24 cellular contexts compared by ENCODE assay signal in genomic region chr5:128506643-128507042, GRCh38. TPM values are rescaled to one million over a fixed set of nuclear protein-coding genes. Genes with fewer than 3 reads are reported as not detected.
A peak's percentile ranks its signal among the peaks of the same experiment; 100 is the strongest.
DNase-seq lines count a peak whose midpoint lies in the region; ATAC-seq, FAIRE-seq and TF ChIP-seq lines count a peak whose summit lies in the region.
"Had no signal": no experiment of that assay in that cellular context is flagged by ENCODE, and none has a peak within 500 bp of the region (broad histone marks: within the 10 kb centered on the region; RNA-seq: fewer than 3 reads in every experiment).

No MANE protein-coding gene starts in this region.

- ATAC-seq in A549 (no peak), K562 (no peak), HG02610 (IDR thresholded peaks at IDR 0.05; ENCODE audit: unreplicated experiment) (no peak)
- ATAC-seq: GM12878 had no signal

- H3K27ac ChIP-seq in cardiac muscle cell, result peak overlapping the region; percentile 89
- no peak overlapping the region for H3K27ac ChIP-seq in A549
- no peak overlapping the region for H3K27ac ChIP-seq in K562 (ENCODE audit: extremely low read depth, low read depth, low read length)
- H3K27ac ChIP-seq: 22Rv1, BLaER1 had no signal

- TF ChIP-seq RAD21 in A549 (conservative IDR thresholded peaks at IDR 0.05 in 1 of 2, IDR thresholded peaks at IDR 0.05 in 1 of 2) (no peak), K562 (CRISPR knock-in tag; conservative IDR thresholded peaks at IDR 0.05 in 1 of 2, IDR thresholded peaks at IDR 0.05 in 1 of 2) (no peak)

- TF ChIP-seq EP300 in A549 (IDR thresholded peaks at IDR 0.05) (no peak), K562 (IDR thresholded peaks at IDR 0.05; ENCODE audit: low read length) (no peak)

- CTCF ChIA-PET in A549 (lab: Yijun Ruan, JAX), result no interaction called here
- CTCF ChIA-PET in K562 (lab: Yijun Ruan, JAX; ENCODE audit: low intra/inter-chr PET ratio), result no interaction called here

- H3K9ac ChIP-seq in K562 (ENCODE audit: insufficient read depth in 1 of 2, low read depth in 2 of 2, low read length in 2 of 2), result no peak overlapping the region
- H3K9ac ChIP-seq: BLaER1 had no signal

- peaks cover 28% of the 10 kb centered on the region for H3K4me1 ChIP-seq in cardiac muscle cell (ENCODE audit: low read depth)
- no peaks in the 10 kb centered on the region for H3K4me1 ChIP-seq in A549
- H3K4me1 ChIP-seq in K562 (replicated peaks in 1 of 2; ENCODE audit: control insufficient read depth in 2 of 2, insufficient read depth in 2 of 2, low read length in 2 of 2), result no peaks in the 10 kb centered on the region
- H3K4me1 ChIP-seq: BE2C, BLaER1 had no signal

- TF ChIP-seq CTCF in cardiac muscle cell (IDR thresholded peaks at IDR 0.05; ENCODE audit: low read depth, low read length) (no peak), A549 (IDR thresholded peaks at IDR 0.05) (no peak), K562 (IDR thresholded peaks at IDR 0.05 in 2 of 3, conservative IDR thresholded peaks at IDR 0.05 in 1 of 3; ENCODE audit: insufficient read depth in 2 of 3, low read depth in 1 of 3, low read length in 3 of 3) (no peak)

- H3K36me3 ChIP-seq in cardiac muscle cell (peaks cover 73% of the 10 kb centered on the region), K562 (ENCODE audit: control insufficient read depth, insufficient read depth, low read length) (no peaks in the 10 kb centered on the region)
- H3K36me3 ChIP-seq: BE2C, BLaER1 had no signal

- no peaks in the 10 kb centered on the region for H4K20me1 ChIP-seq in K562 (replicated peaks; ENCODE audit: control insufficient read depth, insufficient read depth, low read length)
- H4K20me1 ChIP-seq: BLaER1 had no signal

- intact Hi-C loops in cardiac septum (cut with DNase I) (no loop called here), K562 (cut with micrococcal nuclease) (no loop called here)

- H3K4me2 ChIP-seq in A549 (no peak overlapping the region), K562 (ENCODE audit: insufficient read depth, low read length) (no peak overlapping the region)
- H3K4me2 ChIP-seq: BLaER1 had no signal

- POLR2A ChIA-PET in A549 (lab: Yijun Ruan, JAX) (no interaction called here), K562 (lab: Yijun Ruan, JAX) (no interaction called here)

- no TSS peak for BruUV-seq in K562 (replicated peaks; lab: Mats Ljungman, UMichigan)

- no peak for FAIRE-seq in A549 (lab: Jason Lieb, UNC)
- no peak for FAIRE-seq in K562 (lab: Jason Lieb, UNC)
- FAIRE-seq: GM12878, GM12892, GM18507 had no signal

- 54% methylated on average over 2 of the region's 2 CpGs for WGBS in A549 (ENCODE audit: missing lambda C conversion rate)
- WGBS in K562 (ENCODE audit: insufficient coverage, low coverage, missing lambda C conversion rate), result 8% methylated on average over 2 of the region's 2 CpGs

- no peaks in the 10 kb centered on the region for H3K79me2 ChIP-seq in K562 (ENCODE audit: control insufficient read depth, insufficient read depth, low read length)

- H3K4me3 ChIP-seq in cardiac muscle cell, result no peak overlapping the region
- no peak overlapping the region for H3K4me3 ChIP-seq in A549
- H3K4me3 ChIP-seq in K562, result no peak overlapping the region
- H3K4me3 ChIP-seq: BLaER1, GM12878 had no signal

- H2AFZ ChIP-seq in K562 (ENCODE audit: low read depth, low read length), result no peak overlapping the region

- H3K9me3 ChIP-seq in cardiac muscle cell (ENCODE audit: low read depth), result no peaks in the 10 kb centered on the region
- H3K9me3 ChIP-seq in A549, result peaks cover 15% of the 10 kb centered on the region; the same call in 2 of the 3 replicates
- H3K9me3 ChIP-seq in K562 (replicated peaks; ENCODE audit: control insufficient read depth, insufficient read depth, low read depth, low read length), result no peaks in the 10 kb centered on the region
- H3K9me3 ChIP-seq: BE2C had no signal

- no peaks in the 10 kb centered on the region for H3K9me1 ChIP-seq in K562 (ENCODE audit: control insufficient read depth, insufficient read depth, low read length)

- in situ Hi-C loops in K562 (cut with MboI), result no loop called here

- DNase-seq in cardiac muscle cell (ENCODE audit: low read depth in 1 of 2, low spot score in 1 of 2) (no peak), cardiac septum (ENCODE audit: low spot score) (no peak), A549 (ENCODE audit: low read depth in 1 of 2, low spot score in 1 of 2) (no peak), K562 (ENCODE audit: extremely low read depth in 1 of 4, low spot score in 3 of 4) (no peak)
- DNase-seq: ACHN; BE2C; C1 segment of cervical spinal cord; CD4-positive, alpha-beta memory T cell; CD4-positive, CD25-positive, alpha-beta regulatory T cell; CD8-positive, alpha-beta memory T cell; COR-L47; DMS 273 treated with DMSO at 0.1 percent for 48 hours; DMS153; DMS53; DMS79; DND-41; EL; GDM1 had no signal

- TF ChIP-seq POLR2A in A549 (IDR thresholded peaks at IDR 0.05; ENCODE audit: low read length) (no peak), K562 (conservative IDR thresholded peaks at IDR 0.05) (no peak)

- H3K27me3 ChIP-seq in cardiac muscle cell (no peaks in the 10 kb centered on the region), K562 (ENCODE audit: control insufficient read depth in 2 of 2, insufficient read depth in 2 of 2, low read length in 2 of 2) (no peaks in the 10 kb centered on the region)
- H3K27me3 ChIP-seq: BE2C, BLaER1 had no signal

TF ChIP-seq in A549, 52 proteins besides CTCF, POLR2A, EP300 and RAD21:
- TF ChIP-seq BHLHE40 (IDR thresholded peaks at IDR 0.05; ENCODE audit: low read depth, low read length) (no peak), CBX2 (IDR thresholded peaks at IDR 0.05; ENCODE audit: borderline replicate concordance, low read depth) (no peak), MAFK (IDR thresholded peaks at IDR 0.05; ENCODE audit: partially characterized antibody) (peak; percentile 77), E2F6 (IDR thresholded peaks at IDR 0.05; ENCODE audit: borderline replicate concordance, low read depth) (no peak), NFE2L2 (conservative IDR thresholded peaks at IDR 0.05; ENCODE audit: low read length) (no peak), FOSB (CRISPR knock-in tag; IDR thresholded peaks at IDR 0.05) (no peak), ESRRA (IDR thresholded peaks at IDR 0.05; ENCODE audit: borderline replicate concordance, low read length) (no peak), HOXB13 (CRISPR knock-in tag; IDR thresholded peaks at IDR 0.05; ENCODE audit: low read depth) (no peak)

TF ChIP-seq in K562, 482 proteins besides CTCF, POLR2A, EP300 and RAD21:
- TF ChIP-seq MAFK (IDR thresholded peaks at IDR 0.05; ENCODE audit: low read length) (0 out of 2 replicates have a peak, but pooled peaks have one; percentile 8), USF2 (CRISPR knock-in tag; IDR thresholded peaks at IDR 0.05) (no peak), MAFF (IDR thresholded peaks at IDR 0.05; ENCODE audit: low read length) (peak; percentile 33; the same call in 1 of the 2 replicates), MAFG (tag; conservative IDR thresholded peaks at IDR 0.05) (peak; percentile 31; the same call in 1 of the 2 replicates), ZNF316 (IDR thresholded peaks at IDR 0.05) (peak; percentile 62; the same call in 1 of the 2 replicates)
TF ChIP-seq in K562: peak in this region for 4.

RNA-seq across cellular contexts. Expression of gene FBN2, which starts 31.4 kb away (rescaled TPM):
- total RNA-seq in cardiac muscle cell, result 1,580 and 2,094 TPM in 2 replicates
- 725 and 1,356 TPM in 2 replicates for polyA plus RNA-seq in cardiac muscle cell
- total RNA-seq in cardiac septum, result 7.1 TPM
- 22.2 and 28.3 TPM in 2 replicates for polyA plus RNA-seq in A549 (2011; rRNA removed)
- polyA plus RNA-seq in A549 (2012; cell fraction: cytosol; rRNA removed), result 7.4 and 8.9 TPM in 2 replicates
- polyA plus RNA-seq in A549 (2012; cell fraction: nucleus; rRNA removed), result 27.5 and 38.7 TPM in 2 replicates
- polyA plus RNA-seq in A549 (2017; fragmentation: RNase III; extraction: RNeasy Plus Mini Kit Qiagen cat#74134 plus additional on column Dnase treatment), result 22.4 to 30.8 TPM (median 22.7 TPM) in 3 replicates
- polyA minus RNA-seq in A549 (2011; rRNA and poly(A)+ RNA removed), result 83.9 and 89.5 TPM in 2 replicates
- not detected in 2 replicates for total RNA-seq in K562 (2011; cell fraction: chromatin; rRNA removed; ENCODE audit: low replicate concordance)
- not detected in 2 replicates for total RNA-seq in K562 (2011; cell fraction: nucleolus; rRNA removed)
- total RNA-seq in K562 (2011; cell fraction: nucleoplasm; rRNA removed), result not detected in 2 replicates
- not detected in 2 replicates for total RNA-seq in K562 (2014; rRNA removed)
- total RNA-seq in K562 (2014; rRNA removed; fragmentation: Illumina TruSeq; extraction: Trizol), result not detected in 2 replicates
- total RNA-seq in K562 (2015; rRNA removed; fragmentation: Illumina TruSeq; extraction: Trizol), result not detected in 2 replicates
- 0.09 and 0.22 TPM in 2 replicates for total RNA-seq in K562 (2021)
- polyA plus RNA-seq in K562 (2011; rRNA removed), result not detected in 2 replicates
- polyA plus RNA-seq in K562 (2011; cell fraction: cytosol; rRNA removed), result under 0.01 TPM in 1 of 2 replicates, not detected in the other
- 0.03 TPM in 1 of 2 replicates, not detected in the other for polyA plus RNA-seq in K562 (2011; cell fraction: nucleus; rRNA removed)
- polyA plus RNA-seq in K562 (2012), result under 0.01 and 0.01 TPM in 2 replicates
- polyA plus RNA-seq in K562 (2014; fragmentation: Illumina TruSeq; extraction: Trizol), result not detected in 2 replicates
- under 1 TPM in 1 of 2 experiments, not detected in 1; 0.01 TPM for polyA plus RNA-seq in K562 (2014; fragmentation: Nextera tagmentation; extraction: Ambion mirVana)
- not detected in 2 replicates for polyA plus RNA-seq in K562 (2014; rRNA removed)
- 0.09 TPM in 1 of 2 replicates, not detected in the other for polyA minus RNA-seq in K562 (2011; rRNA and poly(A)+ RNA removed)
- polyA minus RNA-seq in K562 (2011; cell fraction: cytosol; rRNA and poly(A)+ RNA removed), result not detected in 2 replicates
- 0.13 and 0.33 TPM in 2 replicates for polyA minus RNA-seq in K562 (2011; cell fraction: nucleus; rRNA and poly(A)+ RNA removed)
- total RNA-seq: CD4-positive, CD25-positive, alpha-beta regulatory T cell had no signal
- polyA plus RNA-seq: CD4-positive, alpha-beta memory T cell; CD4-positive, CD25-positive, alpha-beta regulatory T cell; CD8-positive, alpha-beta memory T cell had no signal

Comparison
In these comparisons a context has a peak if more than half of its experiments do, and no peak if none do; other contexts are left out.
1. RNA of gene FBN2, which starts 31.4 kb away (total RNA-seq): 1,580 to 2,094 TPM in cardiac muscle cell; 7.1 TPM in cardiac septum (single experiment) and 0.09 to 0.22 TPM in K562; every median in the first group is over 100 times any median in the second.